In the genomic region with DNA sequence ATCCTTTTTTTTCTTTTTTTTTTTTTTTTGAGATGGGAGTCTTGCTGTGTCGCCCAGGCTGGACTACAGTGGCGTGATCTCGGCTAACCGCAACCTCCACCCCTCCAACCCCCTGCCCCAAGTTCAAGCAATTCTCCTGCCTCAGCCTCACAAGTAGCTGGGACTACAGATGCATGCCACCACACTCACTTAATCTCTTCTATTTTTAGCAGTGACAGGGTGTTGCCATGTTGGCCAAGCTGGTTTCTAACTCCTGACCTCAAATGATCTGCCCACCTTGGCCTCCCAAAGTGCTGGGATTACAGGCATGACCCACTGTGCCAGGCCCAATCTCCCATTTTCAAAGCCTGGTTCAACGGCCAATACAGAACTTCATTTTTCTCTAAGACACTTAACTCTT, we compare ENCODE assay signal across 14 cellular contexts. TPM values are rescaled to one million over a fixed set of nuclear protein-coding genes. Genes with fewer than 3 reads are reported as not detected.
DNase-seq lines count a peak whose midpoint lies in the region; ATAC-seq and TF ChIP-seq lines count a peak whose summit lies in the region.
"Had no signal": no experiment of that assay in that cellular context is flagged by ENCODE, and none has a peak within 500 bp of the region (broad histone marks: within the 10 kb centered on the region; RNA-seq: fewer than 3 reads in every experiment).

No MANE protein-coding gene starts in this region.

- H3K4me1 Mint-ChIP-seq in activated T-cell treated with anti-CD3 and anti-CD28 coated beads, Interleukin-2, amount 50 U/mL, for 4 hours (ENCODE audit: low read depth): peaks cover 93% of the 10 kb centered on the region
- peaks cover 24% of the 10 kb centered on the region for H3K4me1 Mint-ChIP-seq in nephron progenitor cell

- no peak for TF ChIP-seq CTCF in RWPE1 (conservative IDR thresholded peaks at IDR 0.05; ENCODE audit: low read depth)
- no peak for TF ChIP-seq CTCF in psoas muscle (IDR thresholded peaks at IDR 0.05)
- TF ChIP-seq CTCF in nephron progenitor cell (IDR thresholded peaks at IDR 0.05): no peak

- H3K9me3 ChIP-seq in adipocyte (ENCODE audit: control insufficient read depth, low read length) (no peaks in the 10 kb centered on the region), psoas muscle (no peaks in the 10 kb centered on the region)

- H3K27ac ChIP-seq in RWPE1: peak overlapping the region; percentile 71
- H3K27ac ChIP-seq in psoas muscle: peak overlapping the region; percentile 47
- H3K27ac ChIP-seq: hepatocyte had no signal

- POLR2A ChIA-PET in RWPE1 (lab: Yijun Ruan, JAX; ENCODE audit: low non-redundant PET): no interaction called here

- H3K4me3 ChIP-seq in adipocyte (ENCODE audit: low read length): peak overlapping the region; percentile 6
- no peak overlapping the region for H3K4me3 ChIP-seq in psoas muscle
- H3K4me3 ChIP-seq: hepatocyte had no signal

- intact Hi-C loops in psoas muscle (cut with DNase I): no loop called here

- no peak for DNase-seq in activated T-cell treated with anti-CD3 and anti-CD28 coated beads, Interleukin-2, amount 50 U/mL, for 4 hours
- DNase-seq in activated T-cell treated with anti-CD3 and anti-CD28 coated beads for 4 hours (no peak), RWPE1 (ENCODE audit: low spot score) (no peak), adipocyte (ENCODE audit: low read depth) (no peak), psoas muscle (no peak), nephron progenitor cell (no peak)
- no peak for DNase-seq in activated CD8-positive, alpha-beta memory T cell treated with anti-CD3 and anti-CD28 coated beads, Interleukin-2, amount 50 U/mL, for 48 hours
- DNase-seq: ACHN, kidney, NCI-H146, NCI-H2227 treated with DMSO at 0.1 percent for 48 hours had no signal

- CTCF ChIA-PET in RWPE1 (lab: Yijun Ruan, JAX): no interaction called here

- peak overlapping the region; percentile 33 for H3K4me3 Mint-ChIP-seq in activated T-cell treated with anti-CD3 and anti-CD28 coated beads, Interleukin-2, amount 50 U/mL, for 4 hours
- H3K4me3 Mint-ChIP-seq in nephron progenitor cell: no peak overlapping the region
- H3K4me3 Mint-ChIP-seq: T-helper 1 cell treated with Interleukin-12 subunit alpha and Interleukin-12 subunit beta and Interleukin-4 antibody, amounts not matched to agents 30 μg/mL and 1 μg/mL, for 36 hours had no signal

- H3K4me1 ChIP-seq in adipocyte (ENCODE audit: control insufficient read depth, insufficient read depth, low read length): peaks cover 74% of the 10 kb centered on the region
- peaks cover 62% of the 10 kb centered on the region for H3K4me1 ChIP-seq in psoas muscle

- H3K9ac ChIP-seq in adipocyte (ENCODE audit: low read length): peak overlapping the region; percentile 49

- H3K27me3 ChIP-seq in adipocyte (replicated peaks; ENCODE audit: control insufficient read depth, insufficient read depth, low read length): no peaks in the 10 kb centered on the region
- no peaks in the 10 kb centered on the region for H3K27me3 ChIP-seq in psoas muscle (ENCODE audit: insufficient read depth in 3 of 3, low read length in 2 of 3)
- H3K27me3 ChIP-seq: hepatocyte had no signal

- H3K27ac Mint-ChIP-seq in nephron progenitor cell: no peak overlapping the region

- H3K9me3 Mint-ChIP-seq in activated T-cell treated with anti-CD3 and anti-CD28 coated beads, Interleukin-2, amount 50 U/mL, for 4 hours: peaks cover 4% of the 10 kb centered on the region
- peaks cover 23% of the 10 kb centered on the region for H3K9me3 Mint-ChIP-seq in nephron progenitor cell

- H3K36me3 ChIP-seq in adipocyte (ENCODE audit: control insufficient read depth, insufficient read depth, low read length, severe bottlenecking) (no peaks in the 10 kb centered on the region), psoas muscle (ENCODE audit: insufficient read depth in 1 of 2, low read depth in 1 of 2) (no peaks in the 10 kb centered on the region)

- H3K27me3 Mint-ChIP-seq in activated T-cell treated with anti-CD3 and anti-CD28 coated beads, Interleukin-2, amount 50 U/mL, for 4 hours (ENCODE audit: low read depth): no peaks in the 10 kb centered on the region
- peaks cover 6% of the 10 kb centered on the region for H3K27me3 Mint-ChIP-seq in nephron progenitor cell (ENCODE audit: low read depth, poor library complexity)

- H3K36me3 Mint-ChIP-seq in activated T-cell treated with anti-CD3 and anti-CD28 coated beads, Interleukin-2, amount 50 U/mL, for 4 hours (ENCODE audit: insufficient read depth): peaks cover 27% of the 10 kb centered on the region
- peaks cover 13% of the 10 kb centered on the region for H3K36me3 Mint-ChIP-seq in nephron progenitor cell (ENCODE audit: low read depth)

- ATAC-seq in activated T-cell treated with anti-CD3 and anti-CD28 coated beads, Interleukin-2, amount 50 U/mL, for 4 hours: no peak
- ATAC-seq in psoas muscle: peak; percentile 72 to 83 (median 80)
- no peak for ATAC-seq in GM21367 (IDR thresholded peaks at IDR 0.05; ENCODE audit: unreplicated experiment)

- WGBS in psoas muscle, 3 donors: 78 to 82% (median 79%) methylated on average over 5 of the region's 5 CpGs

RNA-seq across cellular contexts. Expression of gene FOXO1, which starts 9.1 kb away (rescaled TPM):
- total RNA-seq in activated T-cell treated with anti-CD3 and anti-CD28 coated beads, Interleukin-2, amount 50 U/mL, for 4 hours: 10 to 100 TPM; 61.1 to 64.0 (median 62.7) TPM
- total RNA-seq in psoas muscle: 100 to 1,000 TPM in 2 of 4 donors, 10 to 100 TPM in 2; 54.3 to 160 (median 91.1) TPM
- 10 to 100 TPM; 23.8 to 83.2 (median 68.3) TPM for polyA plus RNA-seq in psoas muscle

Comparison
In these comparisons a context has a peak if more than half of its experiments do, and no peak if none do; other contexts are left out.
1. ATAC-seq: peak in psoas muscle (4 of 4); none in activated T-cell treated with anti-CD3 and anti-CD28 coated beads, Interleukin-2, amount 50 U/mL, for 4 hours (0 of 2) and GM21367 (single experiment).